9 cellular contexts compared by ENCODE assay signal in the genomic region with DNA sequence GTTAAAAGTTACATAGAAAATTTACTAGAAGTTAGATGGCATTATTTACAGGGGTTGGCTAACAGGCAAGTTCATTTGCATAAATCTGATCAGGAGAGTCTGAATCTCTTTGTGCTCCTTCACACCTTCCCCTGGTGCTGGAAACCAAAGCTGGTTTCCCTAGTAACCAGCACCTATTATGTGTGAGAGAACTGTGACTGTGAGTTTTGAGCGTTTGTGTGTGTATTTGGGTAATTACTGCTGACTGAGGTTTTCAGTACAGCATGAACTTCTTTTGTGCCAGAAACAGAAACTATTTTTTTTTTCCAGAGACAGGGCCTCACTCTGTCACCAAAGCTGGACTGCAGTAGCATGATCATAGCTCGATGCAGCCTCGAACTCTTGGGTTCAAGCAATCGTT. TPM values are rescaled to one million over a fixed set of nuclear protein-coding genes. Genes with fewer than 3 reads are reported as not detected.
DNase-seq lines count a peak whose midpoint lies in the region; ATAC-seq and TF ChIP-seq lines count a peak whose summit lies in the region.
"Had no signal": no experiment of that assay in that cellular context is flagged by ENCODE, and none has a peak within 500 bp of the region (broad histone marks: within the 10 kb centered on the region; RNA-seq: fewer than 3 reads in every experiment).

No MANE protein-coding gene starts in this region.

- H3K9ac ChIP-seq in endodermal cell (ENCODE audit: extremely low read depth, low read length, poor library complexity, severe bottlenecking) (peak overlapping the region; percentile 8), mammary epithelial cell (ENCODE audit: insufficient read depth, low read length) (no peak overlapping the region)

- CTCF ChIA-PET in CD4-positive, alpha-beta T cell (lab: Charles Lee): interaction anchor here (1.3 kb wide), 1 partner anchor 13 kb away, joined by 3 read pairs; no protein-coding TSS in a partner anchor
- CTCF ChIA-PET in mammary epithelial cell (lab: Charles Lee; ENCODE audit: low non-redundant PET): interaction anchor here (0.6 kb wide), 1 partner anchor 435 kb away, joined by 3 read pairs; no protein-coding TSS in a partner anchor

- H3K4me1 Mint-ChIP-seq in CD4-positive, alpha-beta T cell (ENCODE audit: low read depth): peaks cover 12% of the 10 kb centered on the region
- H3K4me1 Mint-ChIP-seq in endodermal cell: peaks cover 25% of the 10 kb centered on the region

- H4K20me1 ChIP-seq in mammary epithelial cell (ENCODE audit: insufficient read depth, low read length): no peaks in the 10 kb centered on the region

- no peaks in the 10 kb centered on the region for H3K27me3 Mint-ChIP-seq in CD4-positive, alpha-beta T cell
- H3K27me3 Mint-ChIP-seq in endodermal cell (ENCODE audit: insufficient read depth): no peaks in the 10 kb centered on the region
- H3K27me3 Mint-ChIP-seq: activated naive CD4-positive, alpha-beta T cell treated with anti-CD3 and anti-CD28 coated beads, Interleukin-2, amount 50 U/mL, for 24 hours had no signal

- H3K4me3 ChIP-seq in endodermal cell (ENCODE audit: low read length) (no peak overlapping the region), mammary epithelial cell (replicated peaks in 1 of 3; ENCODE audit: insufficient read depth in 1 of 3, low read depth in 2 of 3, low read length in 3 of 3) (no peak overlapping the region)

- no peak for DNase-seq in CD4-positive, alpha-beta T cell
- DNase-seq in endodermal cell (peak; percentile 60), mammary epithelial cell (no peak), posterior vena cava (ENCODE audit: low spot score) (no peak), NCI-H2029 treated with DMSO at 0.1 percent for 48 hours (lab: John Stamatoyannopoulos, UW) (no peak), dermis blood vessel endothelial cell (no peak)

- intact Hi-C loops in CD4-positive, alpha-beta T cell (cut with DNase I, micrococcal nuclease): loop anchor here in 1 of 2 experiments (5.0 kb wide), 1 partner anchor 65 kb away; the partner anchor contains the start of gene IFIT2
- intact Hi-C loops in mammary epithelial cell (cut with micrococcal nuclease): no loop called here
- intact Hi-C loops in posterior vena cava (cut with DNase I): no loop called here

- TF ChIP-seq CTCF in CD4-positive, alpha-beta T cell (IDR thresholded peaks at IDR 0.05): no peak
- TF ChIP-seq CTCF in endodermal cell (conservative IDR thresholded peaks at IDR 0.05): no peak
- no peak for TF ChIP-seq CTCF in mammary epithelial cell (conservative IDR thresholded peaks at IDR 0.05 in 1 of 2, IDR thresholded peaks at IDR 0.05 in 1 of 2; ENCODE audit: extremely low read depth in 1 of 2, insufficient read depth in 1 of 2, low read depth in 1 of 2, low read length in 2 of 2)

- peaks cover 8% of the 10 kb centered on the region for H3K4me1 ChIP-seq in endodermal cell (ENCODE audit: control insufficient read depth, insufficient read depth, low read length)
- no peaks in the 10 kb centered on the region for H3K4me1 ChIP-seq in mammary epithelial cell (ENCODE audit: insufficient read depth, low read length)

- H3K9me3 ChIP-seq in CD4-positive, alpha-beta T cell (ENCODE audit: control insufficient read depth, low read length): no peaks in the 10 kb centered on the region
- H3K9me3 ChIP-seq in endodermal cell (ENCODE audit: control insufficient read depth, low read length) (no peaks in the 10 kb centered on the region), mammary epithelial cell (replicated peaks; ENCODE audit: insufficient read depth, low read length) (no peaks in the 10 kb centered on the region)

- dilution Hi-C loops in mammary epithelial cell (cut with HindIII; ENCODE audit: low sequenced_read_pairs): no loop called here

- peak; percentile 54 for ATAC-seq in CD4-positive, alpha-beta T cell (ENCODE audit: poor library complexity)
- ATAC-seq in GM19395 (IDR thresholded peaks at IDR 0.05; ENCODE audit: unreplicated experiment): peak; percentile 73
- ATAC-seq in HG03175 (IDR thresholded peaks at IDR 0.05; ENCODE audit: unreplicated experiment): peak; percentile 88

- H3K4me2 ChIP-seq in mammary epithelial cell (ENCODE audit: insufficient read depth, low read depth, low read length): no peak overlapping the region

- no peak overlapping the region for H3K27ac Mint-ChIP-seq in CD4-positive, alpha-beta T cell
- H3K27ac Mint-ChIP-seq in endodermal cell: peak overlapping the region; percentile 89

- H3K36me3 Mint-ChIP-seq in CD4-positive, alpha-beta T cell (ENCODE audit: low read depth): no peaks in the 10 kb centered on the region
- no peaks in the 10 kb centered on the region for H3K36me3 Mint-ChIP-seq in endodermal cell (ENCODE audit: low read depth)
- H3K36me3 Mint-ChIP-seq: activated naive CD4-positive, alpha-beta T cell treated with anti-CD3 and anti-CD28 coated beads, Interleukin-2, amount 50 U/mL, for 24 hours had no signal

- no peaks in the 10 kb centered on the region for H3K79me2 ChIP-seq in mammary epithelial cell (ENCODE audit: insufficient read depth, low read length)

- no peak overlapping the region for H3K27ac ChIP-seq in CD4-positive, alpha-beta T cell (ENCODE audit: low read depth, low read length)
- H3K27ac ChIP-seq in endodermal cell (ENCODE audit: low read depth, low read length) (no peak overlapping the region), mammary epithelial cell (ENCODE audit: insufficient read depth, low read depth, low read length) (no peak overlapping the region)

- H2AFZ ChIP-seq in mammary epithelial cell (ENCODE audit: low read depth, low read length): no peak overlapping the region

- H3K9me3 Mint-ChIP-seq in CD4-positive, alpha-beta T cell: no peaks in the 10 kb centered on the region
- peaks cover 10% of the 10 kb centered on the region for H3K9me3 Mint-ChIP-seq in endodermal cell
- H3K9me3 Mint-ChIP-seq: activated naive CD4-positive, alpha-beta T cell treated with anti-CD3 and anti-CD28 coated beads, Interleukin-2, amount 50 U/mL, for 24 hours had no signal

- POLR2A ChIA-PET in CD4-positive, alpha-beta T cell (lab: Charles Lee): interaction anchor here (1.0 kb wide), 1 partner anchor 47 kb away, joined by 3 read pairs; the partner anchor contains the start of gene IFIT5

- H3K36me3 ChIP-seq in endodermal cell (ENCODE audit: control insufficient read depth, insufficient read depth, low read length) (no peaks in the 10 kb centered on the region), mammary epithelial cell (ENCODE audit: insufficient read depth, low read length) (no peaks in the 10 kb centered on the region)

- no peak overlapping the region for H3K4me3 Mint-ChIP-seq in CD4-positive, alpha-beta T cell
- no peak overlapping the region for H3K4me3 Mint-ChIP-seq in endodermal cell

- WGBS in endodermal cell (ENCODE audit: insufficient coverage in 1 of 2, insufficient read length in 1 of 2), 2 experiments: 74 to 86% methylated on average over 3 to 4 of the region's 4 CpGs
- WGBS in mammary epithelial cell (ENCODE audit: low coverage, missing lambda C conversion rate): 94% methylated on average over 4 of the region's 4 CpGs

- BruUV-seq in mammary epithelial cell (replicated peaks; lab: Mats Ljungman, UMichigan): no TSS peak

- no peaks in the 10 kb centered on the region for H3K27me3 ChIP-seq in CD4-positive, alpha-beta T cell (ENCODE audit: control insufficient read depth, insufficient read depth, low read length)
- H3K27me3 ChIP-seq in endodermal cell (ENCODE audit: control insufficient read depth, insufficient read depth, low read length, poor library complexity, severe bottlenecking) (no peaks in the 10 kb centered on the region), mammary epithelial cell (ENCODE audit: insufficient read depth, low read length) (no peaks in the 10 kb centered on the region)

- in situ Hi-C loops in mammary epithelial cell (cut with MboI; ENCODE audit: low sequenced_read_pairs in 2 of 2): no loop called here

RNA-seq across cellular contexts. Expression of gene IFIT1B, which starts 10.3 kb away (rescaled TPM):
- under 1 TPM; 0.11 to 0.14 TPM for total RNA-seq in CD4-positive, alpha-beta T cell
- total RNA-seq in endodermal cell (not detected), mammary epithelial cell (not detected), posterior vena cava (1 to 10 TPM in 1 of 2 donors, under 1 TPM in 1; 0.14 to 1.1 TPM), dermis blood vessel endothelial cell (not detected in 2 replicates)
- polyA plus RNA-seq in endodermal cell (2013, experiment 1 of 2): not detected
- not detected for polyA plus RNA-seq in endodermal cell (2013, experiment 2 of 2)
- not detected for polyA plus RNA-seq in mammary epithelial cell
- not detected for polyA minus RNA-seq in mammary epithelial cell

RNA-seq across cellular contexts. Expression of gene IFIT1, which starts 24.9 kb away (rescaled TPM):
- 1 to 10 TPM; 5.1 to 6.2 TPM for total RNA-seq in CD4-positive, alpha-beta T cell
- total RNA-seq in endodermal cell (under 1 TPM in 1 of 2 donors, not detected in 1; 0.59 TPM), mammary epithelial cell (1 to 10 TPM in 1 of 2 donors, under 1 TPM in 1; 0.50 to 1.2 TPM), posterior vena cava (10 to 100 TPM in 1 of 2 donors, 1 to 10 TPM in 1; 9.8 to 13.8 TPM), dermis blood vessel endothelial cell (2.2 and 2.6 TPM in 2 replicates)
- polyA plus RNA-seq in endodermal cell (2013, experiment 1 of 2): 7.4 TPM
- 7.7 TPM for polyA plus RNA-seq in endodermal cell (2013, experiment 2 of 2)
- polyA plus RNA-seq in mammary epithelial cell: 0.37 TPM
- 3.5 TPM for polyA minus RNA-seq in mammary epithelial cell

RNA-seq across cellular contexts. Expression of gene IFIT3, which starts 39.7 kb away (rescaled TPM):
- 10 to 100 TPM; 11.5 to 12.8 TPM for total RNA-seq in CD4-positive, alpha-beta T cell
- under 1 TPM in 1 of 2 donors, not detected in 1; 0.42 TPM for total RNA-seq in endodermal cell
- polyA plus RNA-seq in endodermal cell (2013, experiment 1 of 2): 0.61 TPM
- 0.41 TPM for polyA plus RNA-seq in endodermal cell (2013, experiment 2 of 2)
- 1 to 10 TPM; 2.5 to 3.6 TPM for total RNA-seq in mammary epithelial cell
- 2.2 TPM for polyA plus RNA-seq in mammary epithelial cell
- polyA minus RNA-seq in mammary epithelial cell: 0.67 TPM
- total RNA-seq in posterior vena cava: 10 to 100 TPM; 10.5 to 17.0 TPM
- total RNA-seq in dermis blood vessel endothelial cell: 14.1 and 14.3 TPM in 2 replicates

RNA-seq across cellular contexts. Expression of gene IFIT5, which starts 46.8 kb away (rescaled TPM):
- total RNA-seq in CD4-positive, alpha-beta T cell: 10 to 100 TPM; 25.2 to 25.9 TPM
- total RNA-seq in endodermal cell (1 to 10 TPM; 1.5 to 2.5 TPM), mammary epithelial cell (10 to 100 TPM in 1 of 2 donors, 1 to 10 TPM in 1; 7.6 to 11.2 TPM), posterior vena cava (10 to 100 TPM; 22.4 to 23.2 TPM), dermis blood vessel endothelial cell (12.4 and 20.3 TPM in 2 replicates)
- polyA plus RNA-seq in endodermal cell (2013, experiment 1 of 2): 9.4 TPM
- polyA plus RNA-seq in endodermal cell (2013, experiment 2 of 2): 8.8 TPM
- polyA plus RNA-seq in mammary epithelial cell: 4.2 TPM
- 2.5 TPM for polyA minus RNA-seq in mammary epithelial cell
